ENCODE assay signal across 26 cellular contexts in genomic region chr12:72547593-72547992, GRCh38.
DNase-seq lines count a peak whose midpoint lies in the region; TF ChIP-seq lines count a peak whose summit lies in the region.
"Had no signal": no experiment of that assay in that cellular context is flagged by ENCODE, and none has a peak within 500 bp of the region (broad histone marks: within the 10 kb centered on the region; RNA-seq: fewer than 3 reads in every experiment).

No MANE protein-coding gene starts in this region.

- no peak overlapping the region for H3K23ac ChIP-seq in mesendoderm (ENCODE audit: low read length)

- peaks cover 2% of the 10 kb centered on the region for H3K4me1 ChIP-seq in mesendoderm (ENCODE audit: control insufficient read depth, low read depth, low read length)
- H3K4me1 ChIP-seq in HAP-1: no peaks in the 10 kb centered on the region

- H3K36me3 ChIP-seq in mesendoderm (ENCODE audit: control insufficient read depth, insufficient read depth, low read length): no peaks in the 10 kb centered on the region
- no peaks in the 10 kb centered on the region for H3K36me3 ChIP-seq in HAP-1 (replicated peaks)
- H3K36me3 ChIP-seq: WERI-Rb-1 had no signal

- no peaks in the 10 kb centered on the region for H3K27me3 ChIP-seq in mesendoderm (ENCODE audit: insufficient read depth, low read length, poor library complexity)
- H3K27me3 ChIP-seq in HAP-1 (ENCODE audit: low read depth): no peaks in the 10 kb centered on the region

- H3K9me3 ChIP-seq in HAP-1: no peaks in the 10 kb centered on the region

- H3K9ac ChIP-seq in mesendoderm (ENCODE audit: low read length): no peak overlapping the region

- no peaks in the 10 kb centered on the region for H3K79me1 ChIP-seq in mesendoderm (ENCODE audit: low read length)

- no peaks in the 10 kb centered on the region for H3K79me2 ChIP-seq in mesendoderm (ENCODE audit: control insufficient read depth, insufficient read depth, low read length)

- peaks cover 5% of the 10 kb centered on the region; the same call in 1 of the 2 replicates for H3K36me3 Mint-ChIP-seq in HFFc6 (ENCODE audit: low read depth)
- H3K36me3 Mint-ChIP-seq: natural killer cell had no signal

- no peak overlapping the region for H3K4ac ChIP-seq in mesendoderm (ENCODE audit: low read depth, low read length)

- H3K27ac Mint-ChIP-seq in HFFc6: peak overlapping the region; percentile 67
- H3K27ac Mint-ChIP-seq: activated CD4-positive, alpha-beta T cell treated with anti-CD3 and anti-CD28 coated beads, Interleukin-2, amount 10 ng/mL, durations not matched to agents 24 days and 14 days; natural killer cell; stimulated activated naive CD8-positive, alpha-beta T cell treated with anti-CD3 and anti-CD28 coated beads, Interleukin-15, amount 100 ng/mL, for 72 hours had no signal

- H3K4me1 Mint-ChIP-seq in HFFc6 (ENCODE audit: low read depth): peaks cover 44% of the 10 kb centered on the region
- H3K4me1 Mint-ChIP-seq: activated CD4-positive, alpha-beta T cell treated with anti-CD3 and anti-CD28 coated beads, Interleukin-2, amount 10 ng/mL, durations not matched to agents 24 days and 14 days; natural killer cell; stimulated activated naive CD8-positive, alpha-beta T cell treated with anti-CD3 and anti-CD28 coated beads, Interleukin-15, amount 100 ng/mL, for 72 hours had no signal

- H3K27me3 Mint-ChIP-seq in HFFc6 (ENCODE audit: insufficient read depth): no peaks in the 10 kb centered on the region; the same call in 1 of the 2 replicates
- H3K27me3 Mint-ChIP-seq: activated CD4-positive, alpha-beta T cell treated with anti-CD3 and anti-CD28 coated beads, Interleukin-2, amount 10 ng/mL, durations not matched to agents 24 days and 14 days; stimulated activated naive CD8-positive, alpha-beta T cell treated with anti-CD3 and anti-CD28 coated beads, Interleukin-15, amount 100 ng/mL, for 72 hours had no signal

- H3K18ac ChIP-seq in mesendoderm (ENCODE audit: low read length): no peak overlapping the region

- no peak overlapping the region for H2BK120ac ChIP-seq in mesendoderm (ENCODE audit: low read depth, low read length)

- no peak overlapping the region for H4K8ac ChIP-seq in mesendoderm (ENCODE audit: low read depth, low read length)

- H2AK5ac ChIP-seq in mesendoderm (ENCODE audit: low read length): no peak overlapping the region

- H3K4me2 ChIP-seq in mesendoderm (ENCODE audit: low read length): no peak overlapping the region
- H3K4me2 ChIP-seq: PC-9 had no signal

- H4K5ac ChIP-seq in mesendoderm (ENCODE audit: low read length): no peak overlapping the region

- no peak overlapping the region for H2BK15ac ChIP-seq in mesendoderm (replicated peaks; ENCODE audit: low read depth)

- TF ChIP-seq CTCF in AG09319 (IDR thresholded peaks at IDR 0.05; ENCODE audit: low read depth, low read length): no peak
- TF ChIP-seq CTCF in HFFc6 (IDR thresholded peaks at IDR 0.05): no peak
- no peak for TF ChIP-seq CTCF in epithelial cell of esophagus (IDR thresholded peaks at IDR 0.05; ENCODE audit: insufficient read depth, low read depth, low read length, missing control alignments)

- H3K27ac ChIP-seq in mesendoderm (ENCODE audit: low read depth, low read length): no peak overlapping the region
- H3K27ac ChIP-seq in caudate nucleus (ENCODE audit: low read depth, low read length): no peak overlapping the region
- H3K27ac ChIP-seq: coronary artery, PC-9, WERI-Rb-1 had no signal

- no peaks in the 10 kb centered on the region for H3K9me3 Mint-ChIP-seq in HFFc6
- H3K9me3 Mint-ChIP-seq: activated CD4-positive, alpha-beta T cell treated with anti-CD3 and anti-CD28 coated beads, Interleukin-2, amount 10 ng/mL, durations not matched to agents 24 days and 14 days had no signal

- H3K4me3 ChIP-seq in epithelial cell of esophagus (ENCODE audit: low read length) (no peak overlapping the region), mesendoderm (ENCODE audit: low read length) (no peak overlapping the region), HAP-1 (no peak overlapping the region)
- H3K4me3 ChIP-seq: coronary artery, PC-9 had no signal

- in situ Hi-C loops in HAP-1 (cut with MboI; ENCODE audit: low sequenced_read_pairs): no loop called here

- peak; percentile 25 for DNase-seq in AG09319 (ENCODE audit: extremely low read depth, low read depth)
- peak; percentile 9 for DNase-seq in HFFc6
- DNase-seq in epithelial cell of esophagus (ENCODE audit: low read depth): peak; percentile 1
- peak; percentile 26 for DNase-seq in mesendoderm
- no peak for DNase-seq in HUDEP-2 (lab: John Stamatoyannopoulos, UW; ENCODE audit: unreplicated experiment in 76 of 76)
- DNase-seq in caudate nucleus (lab: John Stamatoyannopoulos, UW): no peak
- no peak for DNase-seq in HAP-1 (ENCODE audit: low spot score in 2 of 2)
- DNase-seq in stimulated activated CD8-positive, alpha-beta memory T cell treated with anti-CD3 and anti-CD28 coated beads, Interleukin-4, amount 100 ng/mL, for 48 hours: no peak
- DNase-seq: activated CD4-positive, alpha-beta T cell treated with anti-CD3 and anti-CD28 coated beads, Interleukin-2, amount 10 ng/mL, durations not matched to agents 24 days and 14 days; activated T-cell treated with anti-CD3 and anti-CD28 coated beads, Interleukin-2, amount 50 U/mL, for 48 hours; amniotic stem cell; effector memory CD4-positive, alpha-beta T cell; islet precursor cell; natural killer cell; NCI-H1048; NCI-H187; NCI-H2171; NCI-H524 treated with DMSO at 0.1 percent for 48 hours; NK-92 treated with Interleukin-12 subunit alpha and Interleukin-12 subunit beta, amount 100 ng/mL, for 24 hours; PC-9; Right ventricle myocardium superior; small intestine; stimulated activated naive CD8-positive, alpha-beta T cell treated with anti-CD3 and anti-CD28 coated beads, Interleukin-15, amount 100 ng/mL, for 72 hours; T-helper 9 cell; WERI-Rb-1 had no signal

- peak overlapping the region; percentile 67 for H3K4me3 Mint-ChIP-seq in HFFc6
- H3K4me3 Mint-ChIP-seq: activated CD4-positive, alpha-beta T cell treated with anti-CD3 and anti-CD28 coated beads, Interleukin-2, amount 10 ng/mL, durations not matched to agents 24 days and 14 days; natural killer cell; stimulated activated naive CD8-positive, alpha-beta T cell treated with anti-CD3 and anti-CD28 coated beads, Interleukin-15, amount 100 ng/mL, for 72 hours had no signal

- H3K56ac ChIP-seq in mesendoderm (ENCODE audit: low read length): no peak overlapping the region

- H2BK5ac ChIP-seq in mesendoderm (ENCODE audit: low read length): no peak overlapping the region

Comparison
In these comparisons a context has a peak if more than half of its experiments do, and no peak if none do; other contexts are left out.
1. DNase-seq: peak in AG09319 (single experiment), HFFc6 (single experiment), epithelial cell of esophagus (single experiment) and mesendoderm (single experiment); none in HUDEP-2 (0 of 76), caudate nucleus (0 of 61), HAP-1 (0 of 2) and stimulated activated CD8-positive, alpha-beta memory T cell treated with anti-CD3 and anti-CD28 coated beads, Interleukin-4, amount 100 ng/mL, for 48 hours (single experiment).